In genomic region chr17:60155427-60155814, GRCh38 we compare ENCODE assay signal across 1 cellular context.
TF ChIP-seq lines count a peak whose summit lies in the region.

No MANE protein-coding gene starts in this region.

TF ChIP-seq in IMR-90, 13 proteins besides CTCF, POLR2A, EP300 and RAD21:
- TF ChIP-seq CHD1 (IDR thresholded peaks at IDR 0.05; ENCODE audit: low read depth, low read length): no peak
- no peak for TF ChIP-seq RFX5 (IDR thresholded peaks at IDR 0.05; ENCODE audit: low read depth, low read length)
- no peak for TF ChIP-seq MAFK (IDR thresholded peaks at IDR 0.05; ENCODE audit: low read depth, low read length)
- no peak for TF ChIP-seq ELK1 (IDR thresholded peaks at IDR 0.05; ENCODE audit: borderline replicate concordance, low read depth, low read length)
- TF ChIP-seq SMC3 (IDR thresholded peaks at IDR 0.05; ENCODE audit: low read depth, low read length): no peak
- TF ChIP-seq FOS (IDR thresholded peaks at IDR 0.05; ENCODE audit: low read depth, low read length): no peak
- TF ChIP-seq USF2 (IDR thresholded peaks at IDR 0.05; ENCODE audit: low read depth, low read length): no peak
- no peak for TF ChIP-seq MAZ (IDR thresholded peaks at IDR 0.05; ENCODE audit: borderline replicate concordance, low read depth, low read length)
- TF ChIP-seq CEBPB (IDR thresholded peaks at IDR 0.05; ENCODE audit: low read depth, low read length): no peak
- no peak for TF ChIP-seq RCOR1 (IDR thresholded peaks at IDR 0.05; ENCODE audit: insufficient replicate concordance, low read length)
- TF ChIP-seq BHLHE40 (IDR thresholded peaks at IDR 0.05; ENCODE audit: low read depth, low read length): no peak
- no peak for TF ChIP-seq MXI1 (IDR thresholded peaks at IDR 0.05; ENCODE audit: borderline replicate concordance, low read depth, low read length)
- no peak for TF ChIP-seq NFE2L2 (IDR thresholded peaks at IDR 0.05; ENCODE audit: low read depth, low read length)
